1 cellular context compared by ENCODE assay signal in the genomic region with DNA sequence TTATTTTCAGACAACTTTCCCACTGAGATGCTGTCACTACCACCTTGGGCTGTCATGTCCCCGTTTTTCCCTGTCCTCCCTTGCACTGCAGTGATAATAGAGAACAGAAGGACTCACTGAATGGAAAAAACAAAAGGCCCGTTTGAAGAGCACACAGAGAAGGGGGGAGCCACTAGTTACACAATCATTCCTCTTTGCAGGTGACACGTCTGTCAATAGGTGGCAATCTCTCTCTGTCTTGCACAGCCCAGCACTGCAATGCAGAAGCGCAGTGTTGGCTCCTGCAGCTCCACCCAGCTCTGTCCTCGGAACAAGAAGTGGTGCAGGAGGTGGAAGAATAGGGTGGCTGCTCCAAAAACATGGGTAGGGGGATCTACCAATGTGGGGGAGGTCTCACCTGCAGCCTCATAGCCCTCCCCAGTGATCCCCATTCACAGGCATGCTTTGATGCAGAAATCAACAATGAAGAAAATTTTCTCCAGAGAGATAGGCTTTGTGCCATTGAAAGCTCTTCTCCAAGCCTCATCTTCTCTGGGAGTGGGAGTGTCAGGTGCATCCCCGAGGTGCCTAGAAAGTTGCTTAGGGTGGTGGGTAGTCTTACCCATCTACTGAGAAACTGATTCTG.
A peak's percentile ranks its signal among the peaks of the same experiment; 100 is the strongest.
TF ChIP-seq lines count a peak whose summit lies in the region.

No MANE protein-coding gene starts in this region.

TF ChIP-seq in HepG2, 621 proteins besides CTCF, POLR2A, EP300 and RAD21 (continued from another document and continues in another):
- TF ChIP-seq, protein P1, sequence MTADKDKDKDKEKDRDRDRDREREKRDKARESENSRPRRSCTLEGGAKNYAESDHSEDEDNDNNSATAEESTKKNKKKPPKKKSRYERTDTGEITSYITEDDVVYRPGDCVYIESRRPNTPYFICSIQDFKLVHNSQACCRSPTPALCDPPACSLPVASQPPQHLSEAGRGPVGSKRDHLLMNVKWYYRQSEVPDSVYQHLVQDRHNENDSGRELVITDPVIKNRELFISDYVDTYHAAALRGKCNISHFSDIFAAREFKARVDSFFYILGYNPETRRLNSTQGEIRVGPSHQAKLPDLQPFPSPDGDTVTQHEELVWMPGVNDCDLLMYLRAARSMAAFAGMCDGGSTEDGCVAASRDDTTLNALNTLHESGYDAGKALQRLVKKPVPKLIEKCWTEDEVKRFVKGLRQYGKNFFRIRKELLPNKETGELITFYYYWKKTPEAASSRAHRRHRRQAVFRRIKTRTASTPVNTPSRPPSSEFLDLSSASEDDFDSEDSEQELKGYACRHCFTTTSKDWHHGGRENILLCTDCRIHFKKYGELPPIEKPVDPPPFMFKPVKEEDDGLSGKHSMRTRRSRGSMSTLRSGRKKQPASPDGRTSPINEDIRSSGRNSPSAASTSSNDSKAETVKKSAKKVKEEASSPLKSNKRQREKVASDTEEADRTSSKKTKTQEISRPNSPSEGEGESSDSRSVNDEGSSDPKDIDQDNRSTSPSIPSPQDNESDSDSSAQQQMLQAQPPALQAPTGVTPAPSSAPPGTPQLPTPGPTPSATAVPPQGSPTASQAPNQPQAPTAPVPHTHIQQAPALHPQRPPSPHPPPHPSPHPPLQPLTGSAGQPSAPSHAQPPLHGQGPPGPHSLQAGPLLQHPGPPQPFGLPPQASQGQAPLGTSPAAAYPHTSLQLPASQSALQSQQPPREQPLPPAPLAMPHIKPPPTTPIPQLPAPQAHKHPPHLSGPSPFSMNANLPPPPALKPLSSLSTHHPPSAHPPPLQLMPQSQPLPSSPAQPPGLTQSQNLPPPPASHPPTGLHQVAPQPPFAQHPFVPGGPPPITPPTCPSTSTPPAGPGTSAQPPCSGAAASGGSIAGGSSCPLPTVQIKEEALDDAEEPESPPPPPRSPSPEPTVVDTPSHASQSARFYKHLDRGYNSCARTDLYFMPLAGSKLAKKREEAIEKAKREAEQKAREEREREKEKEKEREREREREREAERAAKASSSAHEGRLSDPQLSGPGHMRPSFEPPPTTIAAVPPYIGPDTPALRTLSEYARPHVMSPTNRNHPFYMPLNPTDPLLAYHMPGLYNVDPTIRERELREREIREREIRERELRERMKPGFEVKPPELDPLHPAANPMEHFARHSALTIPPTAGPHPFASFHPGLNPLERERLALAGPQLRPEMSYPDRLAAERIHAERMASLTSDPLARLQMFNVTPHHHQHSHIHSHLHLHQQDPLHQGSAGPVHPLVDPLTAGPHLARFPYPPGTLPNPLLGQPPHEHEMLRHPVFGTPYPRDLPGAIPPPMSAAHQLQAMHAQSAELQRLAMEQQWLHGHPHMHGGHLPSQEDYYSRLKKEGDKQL (CRISPR knock-in tag; IDR thresholded peaks at IDR 0.05; ENCODE audit: low read depth) = no peak
- TF ChIP-seq ZSCAN25 (CRISPR knock-in tag; IDR thresholded peaks at IDR 0.05) (no peak), MLLT10 (CRISPR knock-in tag; IDR thresholded peaks at IDR 0.05) (no peak), ZNF772 (CRISPR knock-in tag; IDR thresholded peaks at IDR 0.05) (no peak), ERF (CRISPR knock-in tag; IDR thresholded peaks at IDR 0.05) (peak; percentile 50; the same call in 1 of the 2 replicates), DPF2 (CRISPR knock-in tag; IDR thresholded peaks at IDR 0.05; ENCODE audit: borderline replicate concordance, low read depth) (no peak), ZNF75D (CRISPR knock-in tag; IDR thresholded peaks at IDR 0.05; ENCODE audit: borderline replicate concordance) (no peak), ZNF484 (CRISPR knock-in tag; IDR thresholded peaks at IDR 0.05; ENCODE audit: borderline replicate concordance, low read depth) (no peak), TEAD2 (CRISPR knock-in tag; IDR thresholded peaks at IDR 0.05) (no peak), ZNF180 (CRISPR knock-in tag; IDR thresholded peaks at IDR 0.05; ENCODE audit: borderline replicate concordance, low read depth) (no peak), GATAD2A (CRISPR knock-in tag; IDR thresholded peaks at IDR 0.05) (0 out of 2 replicates have a peak, but pooled peaks have one; percentile 34), LCORL (IDR thresholded peaks at IDR 0.05) (no peak), LCORL (CRISPR knock-in tag; IDR thresholded peaks at IDR 0.05) (no peak), MAZ (IDR thresholded peaks at IDR 0.05; ENCODE audit: borderline replicate concordance, low read depth, low read length) (peak; percentile 43; the same call in 1 of the 2 replicates), MAZ (CRISPR knock-in tag; IDR thresholded peaks at IDR 0.05; ENCODE audit: low read depth) (0 out of 2 replicates have a peak, but pooled peaks have one; percentile 28), NR3C1 (CRISPR knock-in tag; IDR thresholded peaks at IDR 0.05) (no peak), JUND (CRISPR knock-in tag; IDR thresholded peaks at IDR 0.05) (no peak), IRF2 (CRISPR knock-in tag; IDR thresholded peaks at IDR 0.05) (peak; percentile 55; the same call in 1 of the 2 replicates), ZC3H13 (CRISPR knock-in tag; IDR thresholded peaks at IDR 0.05) (no peak), EED (CRISPR knock-in tag; IDR thresholded peaks at IDR 0.05) (no peak), HNF4G (IDR thresholded peaks at IDR 0.05; ENCODE audit: borderline replicate concordance, low read depth, low read length) (no peak), HNF4G (CRISPR knock-in tag; IDR thresholded peaks at IDR 0.05; ENCODE audit: borderline replicate concordance, low read depth) (no peak), CCDC6 (CRISPR knock-in tag; IDR thresholded peaks at IDR 0.05) (0 out of 2 replicates have a peak, but pooled peaks have one; percentile 44), ZNF292 (CRISPR knock-in tag; IDR thresholded peaks at IDR 0.05; ENCODE audit: borderline replicate concordance, low read depth) (no peak; the same call in 1 of the 2 replicates), AKAP8 (CRISPR knock-in tag; IDR thresholded peaks at IDR 0.05) (no peak), SOX5 (CRISPR knock-in tag; IDR thresholded peaks at IDR 0.05; ENCODE audit: borderline replicate concordance) (peak; percentile 61; the same call in 1 of the 2 replicates), TCF7 (IDR thresholded peaks at IDR 0.05; ENCODE audit: low read depth) (no peak), JDP2 (CRISPR knock-in tag; IDR thresholded peaks at IDR 0.05; ENCODE audit: borderline replicate concordance) (no peak), TBL1XR1 (IDR thresholded peaks at IDR 0.05; ENCODE audit: borderline replicate concordance, low read length, partially characterized antibody) (no peak), ATAD3A (CRISPR knock-in tag; IDR thresholded peaks at IDR 0.05) (no peak), FOXP1 (IDR thresholded peaks at IDR 0.05) (no peak), FOXP1 (CRISPR knock-in tag; IDR thresholded peaks at IDR 0.05) (no peak), HMGA1 (CRISPR knock-in tag; conservative IDR thresholded peaks at IDR 0.05) (no peak), ZNF619 (CRISPR knock-in tag; IDR thresholded peaks at IDR 0.05) (no peak), TGIF2 (CRISPR knock-in tag; IDR thresholded peaks at IDR 0.05) (peak; percentile 81), RFXAP (CRISPR knock-in tag; IDR thresholded peaks at IDR 0.05; ENCODE audit: borderline replicate concordance) (0 out of 2 replicates have a peak, but pooled peaks have one; percentile 37), GTF2F1 (IDR thresholded peaks at IDR 0.05; ENCODE audit: low read length) (no peak), ZNF20 (CRISPR knock-in tag; IDR thresholded peaks at IDR 0.05) (no peak), MXI1 (IDR thresholded peaks at IDR 0.05; ENCODE audit: borderline replicate concordance, low read depth, low read length) (no peak), ZNF547 (CRISPR knock-in tag; IDR thresholded peaks at IDR 0.05) (peak; percentile 33; the same call in 1 of the 2 replicates), MATR3 (CRISPR knock-in tag; IDR thresholded peaks at IDR 0.05) (no peak), TAF1 (CRISPR knock-in tag; IDR thresholded peaks at IDR 0.05) (no peak), SOX6 (IDR thresholded peaks at IDR 0.05) (no peak), SOX6 (CRISPR knock-in tag; IDR thresholded peaks at IDR 0.05) (peak; percentile 71)
- TF ChIP-seq, protein P2, sequence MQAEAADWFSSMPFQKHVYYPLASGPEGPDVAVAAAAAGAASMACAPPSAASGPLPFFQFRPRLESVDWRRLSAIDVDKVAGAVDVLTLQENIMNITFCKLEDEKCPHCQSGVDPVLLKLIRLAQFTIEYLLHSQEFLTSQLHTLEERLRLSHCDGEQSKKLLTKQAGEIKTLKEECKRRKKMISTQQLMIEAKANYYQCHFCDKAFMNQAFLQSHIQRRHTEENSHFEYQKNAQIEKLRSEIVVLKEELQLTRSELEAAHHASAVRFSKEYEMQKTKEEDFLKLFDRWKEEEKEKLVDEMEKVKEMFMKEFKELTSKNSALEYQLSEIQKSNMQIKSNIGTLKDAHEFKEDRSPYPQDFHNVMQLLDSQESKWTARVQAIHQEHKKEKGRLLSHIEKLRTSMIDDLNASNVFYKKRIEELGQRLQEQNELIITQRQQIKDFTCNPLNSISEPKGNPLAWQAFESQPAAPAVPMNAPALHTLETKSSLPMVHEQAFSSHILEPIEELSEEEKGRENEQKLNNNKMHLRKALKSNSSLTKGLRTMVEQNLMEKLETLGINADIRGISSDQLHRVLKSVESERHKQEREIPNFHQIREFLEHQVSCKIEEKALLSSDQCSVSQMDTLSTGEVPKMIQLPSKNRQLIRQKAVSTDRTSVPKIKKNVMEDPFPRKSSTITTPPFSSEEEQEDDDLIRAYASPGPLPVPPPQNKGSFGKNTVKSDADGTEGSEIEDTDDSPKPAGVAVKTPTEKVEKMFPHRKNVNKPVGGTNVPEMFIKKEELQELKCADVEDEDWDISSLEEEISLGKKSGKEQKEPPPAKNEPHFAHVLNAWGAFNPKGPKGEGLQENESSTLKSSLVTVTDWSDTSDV (CRISPR knock-in tag; IDR thresholded peaks at IDR 0.05) = no peak
- TF ChIP-seq, protein P3, sequence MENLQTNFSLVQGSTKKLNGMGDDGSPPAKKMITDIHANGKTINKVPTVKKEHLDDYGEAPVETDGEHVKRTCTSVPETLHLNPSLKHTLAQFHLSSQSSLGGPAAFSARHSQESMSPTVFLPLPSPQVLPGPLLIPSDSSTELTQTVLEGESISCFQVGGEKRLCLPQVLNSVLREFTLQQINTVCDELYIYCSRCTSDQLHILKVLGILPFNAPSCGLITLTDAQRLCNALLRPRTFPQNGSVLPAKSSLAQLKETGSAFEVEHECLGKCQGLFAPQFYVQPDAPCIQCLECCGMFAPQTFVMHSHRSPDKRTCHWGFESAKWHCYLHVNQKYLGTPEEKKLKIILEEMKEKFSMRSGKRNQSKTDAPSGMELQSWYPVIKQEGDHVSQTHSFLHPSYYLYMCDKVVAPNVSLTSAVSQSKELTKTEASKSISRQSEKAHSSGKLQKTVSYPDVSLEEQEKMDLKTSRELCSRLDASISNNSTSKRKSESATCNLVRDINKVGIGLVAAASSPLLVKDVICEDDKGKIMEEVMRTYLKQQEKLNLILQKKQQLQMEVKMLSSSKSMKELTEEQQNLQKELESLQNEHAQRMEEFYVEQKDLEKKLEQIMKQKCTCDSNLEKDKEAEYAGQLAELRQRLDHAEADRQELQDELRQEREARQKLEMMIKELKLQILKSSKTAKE (CRISPR knock-in tag; IDR thresholded peaks at IDR 0.05; ENCODE audit: borderline replicate concordance) = no peak
- TF ChIP-seq, protein P4, sequence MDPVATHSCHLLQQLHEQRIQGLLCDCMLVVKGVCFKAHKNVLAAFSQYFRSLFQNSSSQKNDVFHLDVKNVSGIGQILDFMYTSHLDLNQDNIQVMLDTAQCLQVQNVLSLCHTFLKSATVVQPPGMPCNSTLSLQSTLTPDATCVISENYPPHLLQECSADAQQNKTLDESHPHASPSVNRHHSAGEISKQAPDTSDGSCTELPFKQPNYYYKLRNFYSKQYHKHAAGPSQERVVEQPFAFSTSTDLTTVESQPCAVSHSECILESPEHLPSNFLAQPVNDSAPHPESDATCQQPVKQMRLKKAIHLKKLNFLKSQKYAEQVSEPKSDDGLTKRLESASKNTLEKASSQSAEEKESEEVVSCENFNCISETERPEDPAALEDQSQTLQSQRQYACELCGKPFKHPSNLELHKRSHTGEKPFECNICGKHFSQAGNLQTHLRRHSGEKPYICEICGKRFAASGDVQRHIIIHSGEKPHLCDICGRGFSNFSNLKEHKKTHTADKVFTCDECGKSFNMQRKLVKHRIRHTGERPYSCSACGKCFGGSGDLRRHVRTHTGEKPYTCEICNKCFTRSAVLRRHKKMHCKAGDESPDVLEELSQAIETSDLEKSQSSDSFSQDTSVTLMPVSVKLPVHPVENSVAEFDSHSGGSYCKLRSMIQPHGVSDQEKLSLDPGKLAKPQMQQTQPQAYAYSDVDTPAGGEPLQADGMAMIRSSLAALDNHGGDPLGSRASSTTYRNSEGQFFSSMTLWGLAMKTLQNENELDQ (CRISPR knock-in tag; IDR thresholded peaks at IDR 0.05; ENCODE audit: borderline replicate concordance) = no peak
- TF ChIP-seq, protein P5, sequence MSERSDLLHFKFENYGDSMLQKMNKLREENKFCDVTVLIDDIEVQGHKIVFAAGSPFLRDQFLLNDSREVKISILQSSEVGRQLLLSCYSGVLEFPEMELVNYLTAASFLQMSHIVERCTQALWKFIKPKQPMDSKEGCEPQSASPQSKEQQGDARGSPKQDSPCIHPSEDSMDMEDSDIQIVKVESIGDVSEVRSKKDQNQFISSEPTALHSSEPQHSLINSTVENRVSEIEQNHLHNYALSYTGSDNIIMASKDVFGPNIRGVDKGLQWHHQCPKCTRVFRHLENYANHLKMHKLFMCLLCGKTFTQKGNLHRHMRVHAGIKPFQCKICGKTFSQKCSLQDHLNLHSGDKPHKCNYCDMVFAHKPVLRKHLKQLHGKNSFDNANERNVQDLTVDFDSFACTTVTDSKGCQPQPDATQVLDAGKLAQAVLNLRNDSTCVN (CRISPR knock-in tag; IDR thresholded peaks at IDR 0.05; ENCODE audit: borderline replicate concordance) = no peak
- TF ChIP-seq, protein P6, sequence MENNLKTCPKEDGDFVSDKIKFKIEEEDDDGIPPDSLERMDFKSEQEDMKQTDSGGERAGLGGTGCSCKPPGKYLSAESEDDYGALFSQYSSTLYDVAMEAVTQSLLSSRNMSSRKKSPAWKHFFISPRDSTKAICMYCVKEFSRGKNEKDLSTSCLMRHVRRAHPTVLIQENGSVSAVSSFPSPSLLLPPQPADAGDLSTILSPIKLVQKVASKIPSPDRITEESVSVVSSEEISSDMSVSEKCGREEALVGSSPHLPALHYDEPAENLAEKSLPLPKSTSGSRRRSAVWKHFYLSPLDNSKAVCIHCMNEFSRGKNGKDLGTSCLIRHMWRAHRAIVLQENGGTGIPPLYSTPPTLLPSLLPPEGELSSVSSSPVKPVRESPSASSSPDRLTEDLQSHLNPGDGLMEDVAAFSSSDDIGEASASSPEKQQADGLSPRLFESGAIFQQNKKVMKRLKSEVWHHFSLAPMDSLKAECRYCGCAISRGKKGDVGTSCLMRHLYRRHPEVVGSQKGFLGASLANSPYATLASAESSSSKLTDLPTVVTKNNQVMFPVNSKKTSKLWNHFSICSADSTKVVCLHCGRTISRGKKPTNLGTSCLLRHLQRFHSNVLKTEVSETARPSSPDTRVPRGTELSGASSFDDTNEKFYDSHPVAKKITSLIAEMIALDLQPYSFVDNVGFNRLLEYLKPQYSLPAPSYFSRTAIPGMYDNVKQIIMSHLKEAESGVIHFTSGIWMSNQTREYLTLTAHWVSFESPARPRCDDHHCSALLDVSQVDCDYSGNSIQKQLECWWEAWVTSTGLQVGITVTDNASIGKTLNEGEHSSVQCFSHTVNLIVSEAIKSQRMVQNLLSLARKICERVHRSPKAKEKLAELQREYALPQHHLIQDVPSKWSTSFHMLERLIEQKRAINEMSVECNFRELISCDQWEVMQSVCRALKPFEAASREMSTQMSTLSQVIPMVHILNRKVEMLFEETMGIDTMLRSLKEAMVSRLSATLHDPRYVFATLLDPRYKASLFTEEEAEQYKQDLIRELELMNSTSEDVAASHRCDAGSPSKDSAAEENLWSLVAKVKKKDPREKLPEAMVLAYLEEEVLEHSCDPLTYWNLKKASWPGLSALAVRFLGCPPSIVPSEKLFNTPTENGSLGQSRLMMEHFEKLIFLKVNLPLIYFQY (CRISPR knock-in tag; IDR thresholded peaks at IDR 0.05; ENCODE audit: borderline replicate concordance) = no peak
